ENCODE assay signal across 25 cellular contexts in genomic region chr2:202426751-202427150, GRCh38.
"Had no signal": no experiment of that assay in that cellular context is flagged by ENCODE, and none has a peak within 500 bp of the region (broad histone marks: within the 10 kb centered on the region; RNA-seq: fewer than 3 reads in every experiment).

No MANE protein-coding gene starts in this region.

- H3K27ac Mint-ChIP-seq: activated CD4-positive, alpha-beta T cell treated with anti-CD3 and anti-CD28 coated beads for 36 hours; activated naive CD8-positive, alpha-beta T cell; activated T-helper 2 cell treated with anti-CD3 and anti-CD28 coated beads, Interferon-gamma antibody, Interleukin-2, Interleukin-4, amounts not matched to agents 10 μg/mL and 5 μg/mL and 100 μg/mL, durations not matched to agents 14 hours and 24 hours and 36 hours; neural progenitor cell; type B pancreatic cell; WTC11 had no signal

- H3K4me2 ChIP-seq: hepatocyte, neural progenitor cell had no signal

- H3K9ac ChIP-seq: neural progenitor cell had no signal

- FAIRE-seq: astrocyte had no signal

- H3K4me1 Mint-ChIP-seq: neural progenitor cell had no signal

- H3K9me3 Mint-ChIP-seq: immature natural killer cell, neural progenitor cell, type B pancreatic cell had no signal

- H3K27ac ChIP-seq: foreskin keratinocyte, hepatocyte, left ventricle myocardium inferior, neural progenitor cell, prostate gland, testis had no signal

- H3K27me3 ChIP-seq: adrenal gland, foreskin keratinocyte, hepatocyte, neural progenitor cell, spleen, testis had no signal

- H3K4me3 Mint-ChIP-seq: activated CD4-positive, alpha-beta T cell treated with anti-CD3 and anti-CD28 coated beads for 36 hours; activated naive CD8-positive, alpha-beta T cell; activated T-cell treated with anti-CD3 and anti-CD28 coated beads, Interleukin-2, amount 50 U/mL, for 4 hours; immature natural killer cell; neural progenitor cell; type B pancreatic cell; WTC11 had no signal

- H3K4me3 ChIP-seq: adrenal gland, hepatocyte, left ventricle myocardium inferior, neural progenitor cell, prostate gland, spleen, testis had no signal

- H3K9me3 ChIP-seq: adrenal gland, prostate gland, testis had no signal

- H3K4me1 ChIP-seq: foreskin keratinocyte, neural progenitor cell, prostate gland had no signal

- H3K27me3 Mint-ChIP-seq: activated CD4-positive, alpha-beta T cell treated with anti-CD3 and anti-CD28 coated beads for 36 hours; activated naive CD8-positive, alpha-beta T cell; type B pancreatic cell had no signal

- H3K36me3 ChIP-seq: adrenal gland, left ventricle myocardium inferior, neural progenitor cell, prostate gland had no signal

- ATAC-seq: activated CD4-positive, alpha-beta T cell treated with anti-CD3 and anti-CD28 coated beads for 36 hours; activated T-cell treated with anti-CD3 and anti-CD28 coated beads, Interleukin-2, amount 50 U/mL, for 4 hours; foreskin keratinocyte; WTC11 had no signal

- DNase-seq: activated CD4-positive, alpha-beta T cell treated with anti-CD3 and anti-CD28 coated beads for 36 hours; activated CD4-positive, alpha-beta T cell treated with anti-CD3 and anti-CD28 coated beads, Interleukin-2, amount 50 U/mL, for 4 hours; activated CD8-positive, alpha-beta memory T cell treated with anti-CD3 and anti-CD28 coated beads, Interleukin-2, amount 50 U/mL, for 48 hours; activated naive CD4-positive, alpha-beta T cell; activated T-cell treated with anti-CD3 and anti-CD28 coated beads, Interleukin-2, amount 50 U/mL, for 4 hours; adrenal gland; central memory CD4-positive, alpha-beta T cell; dermis blood vessel endothelial cell; effector CD8-positive, alpha-beta T cell; foreskin keratinocyte; immature natural killer cell; left ventricle myocardium inferior; spleen; stimulated activated CD4-positive, alpha-beta T cell treated with anti-CD3 and anti-CD28 coated beads, Interleukin-4, amount 100 ng/mL, for 1 hour; stimulated activated naive CD4-positive, alpha-beta T cell; T-helper 1 cell; testis had no signal

- H2AFZ ChIP-seq: hepatocyte, neural progenitor cell had no signal
